In genomic region chr10:31317652-31318381, GRCh38 we compare ENCODE assay signal across 1 cellular context.
TF ChIP-seq lines count a peak whose summit lies in the region.

No MANE protein-coding gene starts in this region.

TF ChIP-seq in H1, 55 proteins besides CTCF, POLR2A, EP300 and RAD21 (continued from another document):
- TF ChIP-seq CHD7 (IDR thresholded peaks at IDR 0.05; ENCODE audit: insufficient replicate concordance, low read length) (no peak), SP2 (IDR thresholded peaks at IDR 0.05; ENCODE audit: low read length) (no peak), RXRA (IDR thresholded peaks at IDR 0.05; ENCODE audit: insufficient read depth, low read depth, low read length) (no peak), ASH2L (IDR thresholded peaks at IDR 0.05; ENCODE audit: low read length) (no peak), RNF2 (IDR thresholded peaks at IDR 0.05; ENCODE audit: borderline replicate concordance, low read depth, low read length, missing control alignments, poor library complexity, severe bottlenecking) (no peak), SP4 (IDR thresholded peaks at IDR 0.05; ENCODE audit: low read length) (no peak), POLR2AphosphoS5 (IDR thresholded peaks at IDR 0.05; ENCODE audit: low read depth, low read length) (no peak), CBX8 (IDR thresholded peaks at IDR 0.05; ENCODE audit: borderline replicate concordance, low read depth, low read length) (no peak), RFX5 (IDR thresholded peaks at IDR 0.05; ENCODE audit: borderline replicate concordance, low read depth, low read length) (no peak), SIN3A (conservative IDR thresholded peaks at IDR 0.05 in 1 of 2, IDR thresholded peaks at IDR 0.05 in 1 of 2; ENCODE audit: low read depth in 1 of 2, low read length in 2 of 2) (no peak), JUN (IDR thresholded peaks at IDR 0.05; ENCODE audit: low read depth, low read length) (no peak), SIRT6 (IDR thresholded peaks at IDR 0.05; ENCODE audit: low read length) (no peak), ATF2 (IDR thresholded peaks at IDR 0.05; ENCODE audit: low read length) (no peak), CHD1 (IDR thresholded peaks at IDR 0.05; ENCODE audit: low read depth, low read length) (no peak), HDAC2 (IDR thresholded peaks at IDR 0.05; ENCODE audit: borderline replicate concordance in 1 of 2, low read depth in 2 of 2, low read length in 2 of 2) (no peak)
